ENCODE assay signal across 8 cellular contexts in genomic region chrX:119512145-119512800, GRCh38. TPM values are rescaled to one million over a fixed set of nuclear protein-coding genes. Genes with fewer than 3 reads are reported as not detected.
DNase-seq lines count a peak whose midpoint lies in the region; ATAC-seq and TF ChIP-seq lines count a peak whose summit lies in the region.

No MANE protein-coding gene starts in this region.

- no peaks in the 10 kb centered on the region for H3K9me3 ChIP-seq in SJSA1 (replicated peaks)

- H3K27me3 ChIP-seq in SJSA1 (replicated peaks), result no peaks in the 10 kb centered on the region

- H3K27me3 Mint-ChIP-seq in naive B cell, result no peaks in the 10 kb centered on the region

- H3K4me1 Mint-ChIP-seq in naive B cell, result peaks cover 4 to 6% (median 6%) of the 10 kb centered on the region in 3 donors

- peak; percentile 83 for ATAC-seq in GM19351 (IDR thresholded peaks at IDR 0.05; ENCODE audit: unreplicated experiment)
- peak; percentile 52 to 64 for ATAC-seq in naive B cell (ENCODE audit: low read depth in 2 of 2)
- no peak for ATAC-seq in HG02642 (IDR thresholded peaks at IDR 0.05; ENCODE audit: poor library complexity, unreplicated experiment)
- no peak for ATAC-seq in HG03025 (IDR thresholded peaks at IDR 0.05; ENCODE audit: low FRiP score, unreplicated experiment)

- H3K36me3 Mint-ChIP-seq in naive B cell, result no peaks in the 10 kb centered on the region

- no peak overlapping the region for H3K4me3 ChIP-seq in SJSA1

- no peak overlapping the region for H3K27ac Mint-ChIP-seq in naive B cell

- no peak overlapping the region for H3K27ac ChIP-seq in SJSA1

- H3K4me3 Mint-ChIP-seq in naive B cell, result no peak overlapping the region

- peak; percentile 85 for DNase-seq in DMS 273 (lab: John Stamatoyannopoulos, UW; ENCODE audit: unreplicated experiment)
- peak; percentile 66 for DNase-seq in NCI-H1092 (lab: John Stamatoyannopoulos, UW)
- DNase-seq in SJSA1 (ENCODE audit: low read depth in 1 of 2, low spot score in 2 of 2), result peak; percentile 34 to 58
- DNase-seq in erythroblast (lab: John Stamatoyannopoulos, UW), result peak; percentile 66 to 67
- peak; percentile 18 for DNase-seq in naive B cell

- H3K9me3 Mint-ChIP-seq in naive B cell, result no peaks in the 10 kb centered on the region

- H3K36me3 ChIP-seq in SJSA1, result no peaks in the 10 kb centered on the region

- peaks cover 4% of the 10 kb centered on the region; the same call in 1 of the 2 replicates for H3K4me1 ChIP-seq in SJSA1 (replicated peaks)

- no peak for TF ChIP-seq POLR2A in erythroblast (IDR thresholded peaks at IDR 0.05; ENCODE audit: low read length)

RNA-seq across cellular contexts. Expression of gene SLC25A5, which starts 44.0 kb away (rescaled TPM):
- 160 and 224 TPM in 2 replicates for total RNA-seq in SJSA1 (2014; rRNA removed; shearing (Covaris generic))
- polyA plus RNA-seq in naive B cell (ENCODE audit: low read depth in 6 of 6), result 100 to 1,000 TPM; 309 to 601 (median 346) TPM

RNA-seq across cellular contexts. Expression of gene STEEP1, which starts 52.9 kb away (rescaled TPM):
- 58.1 and 68.8 TPM in 2 replicates for total RNA-seq in SJSA1 (2014; rRNA removed; shearing (Covaris generic))
- 10 to 100 TPM in 5 of 6 donors, 1 to 10 TPM in 1; 5.3 to 26.8 (median 20.7) TPM for polyA plus RNA-seq in naive B cell (ENCODE audit: low read depth in 6 of 6)

Comparison
In these comparisons a context has a peak if more than half of its experiments do, and no peak if none do; other contexts are left out.
1. DNase-seq: peak in every context shown above with its lines; median percentile 85 in DMS 273; 66 in erythroblast; 66 in NCI-H1092; 46 in SJSA1; 18 in naive B cell.
2. ATAC-seq: peak in GM19351 (single experiment) and naive B cell (2 of 2); none in HG02642 (single experiment) and HG03025 (single experiment).